ENCODE assay signal across 11 cellular contexts in the genomic region with DNA sequence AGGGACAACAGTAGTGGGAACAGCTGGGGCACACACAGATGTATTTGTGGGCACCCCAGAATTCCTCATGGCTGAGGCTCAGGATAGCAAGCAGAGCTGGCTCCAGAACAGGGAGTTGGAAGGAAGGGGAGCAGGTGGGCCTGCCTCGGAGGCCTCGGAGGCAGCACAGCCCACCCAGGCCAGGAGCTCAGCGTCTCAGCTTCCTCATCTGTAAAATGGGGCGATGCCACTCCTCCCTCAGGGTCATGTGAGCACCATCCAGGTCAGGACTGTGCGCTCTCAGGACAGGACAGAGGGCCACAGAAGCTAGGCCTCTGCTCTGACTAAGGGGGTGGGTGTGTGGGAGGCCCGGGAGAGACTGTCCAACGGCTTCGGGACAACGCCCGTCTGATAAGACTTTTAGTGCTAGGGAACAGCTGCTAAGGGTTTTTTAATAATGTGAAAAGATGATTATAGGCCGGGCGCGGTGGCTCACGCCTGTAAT.
DNase-seq lines count a peak whose midpoint lies in the region; ATAC-seq and TF ChIP-seq lines count a peak whose summit lies in the region.
"Had no signal": no experiment of that assay in that cellular context is flagged by ENCODE, and none has a peak within 500 bp of the region (broad histone marks: within the 10 kb centered on the region; RNA-seq: fewer than 3 reads in every experiment).

No MANE protein-coding gene starts in this region.

- H3K9me3 Mint-ChIP-seq in endodermal cell (no peaks in the 10 kb centered on the region), neural crest cell (no peaks in the 10 kb centered on the region)

- TF ChIP-seq POLR2A in Peyer's patch (IDR thresholded peaks at IDR 0.05), result no peak

- H3K36me3 Mint-ChIP-seq in endodermal cell (ENCODE audit: low read depth) (no peaks in the 10 kb centered on the region), neural crest cell (ENCODE audit: low read depth) (no peaks in the 10 kb centered on the region)

- H3K4me3 Mint-ChIP-seq in endodermal cell (no peak overlapping the region), neural crest cell (peak overlapping the region; percentile 37)

- H3K9me3 ChIP-seq in BLaER1 (no peaks in the 10 kb centered on the region), Peyer's patch (no peaks in the 10 kb centered on the region), endodermal cell (ENCODE audit: control insufficient read depth, low read length) (no peaks in the 10 kb centered on the region)

- ATAC-seq in GM19455 (IDR thresholded peaks at IDR 0.05; ENCODE audit: unreplicated experiment), result no peak
- ATAC-seq in GM19467 (IDR thresholded peaks at IDR 0.05; ENCODE audit: unreplicated experiment), result no peak

- H3K4me1 Mint-ChIP-seq in endodermal cell (peaks cover 49% of the 10 kb centered on the region), neural crest cell (peaks cover 85% of the 10 kb centered on the region)

- H3K27ac ChIP-seq in BLaER1, result peak overlapping the region; percentile 35; the same call in 1 of the 2 replicates
- H3K27ac ChIP-seq in Peyer's patch, result peak overlapping the region in 3 of 4 donors; percentile 22 to 65 (median 46)
- no peak overlapping the region for H3K27ac ChIP-seq in endodermal cell (ENCODE audit: low read depth, low read length)
- H3K27ac ChIP-seq: epithelial cell of prostate, RWPE1 had no signal

- TF ChIP-seq CTCF in Peyer's patch (IDR thresholded peaks at IDR 0.05) (no peak), endodermal cell (conservative IDR thresholded peaks at IDR 0.05) (no peak), neural crest cell (conservative IDR thresholded peaks at IDR 0.05) (no peak)

- 93 to 100% methylated on average over 9 to 10 of the region's 14 CpGs for WGBS in endodermal cell (ENCODE audit: insufficient coverage in 1 of 2, insufficient read length in 1 of 2), 2 experiments

- H3K27me3 Mint-ChIP-seq in endodermal cell (ENCODE audit: insufficient read depth) (no peaks in the 10 kb centered on the region), neural crest cell (ENCODE audit: low read depth) (no peaks in the 10 kb centered on the region)

- H3K27ac Mint-ChIP-seq in endodermal cell, result peak overlapping the region; percentile 69
- H3K27ac Mint-ChIP-seq in neural crest cell (ENCODE audit: unreplicated experiment), result no peak overlapping the region

- H4K20me1 ChIP-seq in BLaER1, result peaks cover 99% of the 10 kb centered on the region

- H3K9ac ChIP-seq in BLaER1, result no peak overlapping the region
- H3K9ac ChIP-seq in endodermal cell (ENCODE audit: extremely low read depth, low read length, poor library complexity, severe bottlenecking), result no peak overlapping the region

- H3K4me1 ChIP-seq in BLaER1 (peaks cover 100% of the 10 kb centered on the region), Peyer's patch (peaks cover 3 to 66% (median 12%) of the 10 kb centered on the region in 4 donors), endodermal cell (ENCODE audit: control insufficient read depth, insufficient read depth, low read length) (peaks cover 18% of the 10 kb centered on the region)

- H3K4me2 ChIP-seq in BLaER1, result peak overlapping the region; percentile 65

- H3K36me3 ChIP-seq in BLaER1 (no peaks in the 10 kb centered on the region), Peyer's patch (no peaks in the 10 kb centered on the region), endodermal cell (ENCODE audit: control insufficient read depth, insufficient read depth, low read length) (no peaks in the 10 kb centered on the region)

- no peaks in the 10 kb centered on the region for H3K27me3 ChIP-seq in BLaER1
- H3K27me3 ChIP-seq in Peyer's patch, result no peaks in the 10 kb centered on the region
- no peaks in the 10 kb centered on the region for H3K27me3 ChIP-seq in endodermal cell (ENCODE audit: control insufficient read depth, insufficient read depth, low read length, poor library complexity, severe bottlenecking)

- no peak overlapping the region for H3K4me3 ChIP-seq in BLaER1
- no peak overlapping the region for H3K4me3 ChIP-seq in Peyer's patch
- H3K4me3 ChIP-seq in endodermal cell (ENCODE audit: low read length), result no peak overlapping the region

- peak in 2 of 3 donors; percentile 67 to 78 for DNase-seq in Peyer's patch
- peak; percentile 26 for DNase-seq in endodermal cell
- DNase-seq in neural crest cell (ENCODE audit: low read depth, low spot score), result no peak
- DNase-seq in HPDE6-E6E7 (ENCODE audit: extremely low spot score), result no peak
- no peak for DNase-seq in MV-4-11 (lab: John Stamatoyannopoulos, UW)
- DNase-seq: nucleus accumbens had no signal

Comparison
In these comparisons a context has a peak if more than half of its experiments do, and no peak if none do; other contexts are left out.
1. DNase-seq: peak in Peyer's patch (2 of 3) and endodermal cell (single experiment); none in neural crest cell (single experiment), HPDE6-E6E7 (single experiment) and MV-4-11 (single experiment).